In genomic region chr4:13367244-13367643, GRCh38 we compare ENCODE assay signal across 20 cellular contexts.
"Had no signal": no experiment of that assay in that cellular context is flagged by ENCODE, and none has a peak within 500 bp of the region (broad histone marks: within the 10 kb centered on the region; RNA-seq: fewer than 3 reads in every experiment).

No MANE protein-coding gene starts in this region.

- H3K36me3 ChIP-seq: lower lobe of right lung had no signal

- DNase-seq: activated CD4-positive, alpha-beta memory T cell treated with anti-CD3 and anti-CD28 coated beads, Interleukin-2, amount 10 ng/mL, durations not matched to agents 7 days and 5 days; activated CD4-positive, alpha-beta T cell treated with anti-CD3 and anti-CD28 coated beads, Interleukin-2, amount 10 ng/mL, durations not matched to agents 24 days and 14 days; activated CD8-positive, alpha-beta memory T cell treated with anti-CD3 and anti-CD28 coated beads, Interleukin-2, amount 10 ng/mL, durations not matched to agents 7 days and 5 days; activated gamma-delta T cell treated with Interleukin-2 at 50 U/mL for 16 hours; activated T-cell treated with anti-CD3 and anti-CD28 coated beads for 4 hours; aorta; foreskin keratinocyte; kidney; lower lobe of right lung; mesendoderm; mucosa of descending colon; nephron progenitor cell; right cardiac atrium; stimulated activated CD4-positive, alpha-beta T cell treated with anti-CD3 and anti-CD28 coated beads, Interleukin-12 subunit alpha, Interleukin-12 subunit beta, amount 100 ng/mL, for 4 hours; stimulated activated CD4-positive, alpha-beta T cell treated with anti-CD3 and anti-CD28 coated beads, Interleukin-4, amount 100 ng/mL, for 4 hours; substantia nigra; upper lobe of right lung had no signal

- H3K27ac ChIP-seq: foreskin keratinocyte, lower lobe of right lung, parathyroid adenoma, thyroid gland, upper lobe of right lung, VCaP had no signal

- H3K9me3 ChIP-seq: lower lobe of right lung, mucosa of descending colon, thyroid gland, upper lobe of right lung had no signal

- H3K4me1 ChIP-seq: lower lobe of right lung, parathyroid adenoma, upper lobe of right lung had no signal

- H3K4me3 ChIP-seq: lower lobe of right lung, mucosa of descending colon, thyroid gland, upper lobe of right lung had no signal

- H3K27me3 ChIP-seq: foreskin keratinocyte, upper lobe of right lung had no signal
